Comparison of ENCODE assay signal across 2 cellular contexts in the genomic region with DNA sequence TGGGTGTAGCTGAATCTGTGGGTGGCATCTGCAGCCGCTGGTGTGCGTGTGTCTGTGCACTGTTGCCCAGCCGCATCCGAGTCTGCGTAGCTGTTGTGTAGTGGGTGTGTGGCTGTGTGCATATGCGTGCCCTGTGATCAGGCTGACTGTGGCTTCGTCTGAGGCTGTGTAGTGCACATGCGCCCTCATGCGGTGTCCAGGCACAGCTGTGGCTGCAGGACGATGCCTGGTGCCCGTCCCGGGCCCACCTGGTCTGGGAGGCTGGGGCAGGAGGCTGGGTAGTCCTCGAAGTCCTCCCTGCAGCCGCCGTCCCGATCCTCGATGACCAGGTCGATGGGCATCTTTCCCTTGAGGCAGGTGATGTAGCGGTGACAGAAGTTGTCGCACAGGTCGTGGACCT.
TF ChIP-seq lines count a peak whose summit lies in the region.

No MANE protein-coding gene starts in this region.

TF ChIP-seq in GM12878, 131 proteins besides CTCF, POLR2A, EP300 and RAD21 (continued from another document):
- TF ChIP-seq, protein P1, sequence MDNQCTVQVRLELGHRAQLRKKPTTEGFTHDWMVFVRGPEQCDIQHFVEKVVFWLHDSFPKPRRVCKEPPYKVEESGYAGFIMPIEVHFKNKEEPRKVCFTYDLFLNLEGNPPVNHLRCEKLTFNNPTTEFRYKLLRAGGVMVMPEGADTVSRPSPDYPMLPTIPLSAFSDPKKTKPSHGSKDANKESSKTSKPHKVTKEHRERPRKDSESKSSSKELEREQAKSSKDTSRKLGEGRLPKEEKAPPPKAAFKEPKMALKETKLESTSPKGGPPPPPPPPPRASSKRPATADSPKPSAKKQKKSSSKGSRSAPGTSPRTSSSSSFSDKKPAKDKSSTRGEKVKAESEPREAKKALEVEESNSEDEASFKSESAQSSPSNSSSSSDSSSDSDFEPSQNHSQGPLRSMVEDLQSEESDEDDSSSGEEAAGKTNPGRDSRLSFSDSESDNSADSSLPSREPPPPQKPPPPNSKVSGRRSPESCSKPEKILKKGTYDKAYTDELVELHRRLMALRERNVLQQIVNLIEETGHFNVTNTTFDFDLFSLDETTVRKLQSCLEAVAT (IDR thresholded peaks at IDR 0.05), result no peak
- TF ChIP-seq JUND (IDR thresholded peaks at IDR 0.05; ENCODE audit: low read depth, low read length), result no peak
- no peak for TF ChIP-seq ZNF274 (IDR thresholded peaks at IDR 0.05; ENCODE audit: insufficient read depth, insufficient read length)
- TF ChIP-seq, protein P2, sequence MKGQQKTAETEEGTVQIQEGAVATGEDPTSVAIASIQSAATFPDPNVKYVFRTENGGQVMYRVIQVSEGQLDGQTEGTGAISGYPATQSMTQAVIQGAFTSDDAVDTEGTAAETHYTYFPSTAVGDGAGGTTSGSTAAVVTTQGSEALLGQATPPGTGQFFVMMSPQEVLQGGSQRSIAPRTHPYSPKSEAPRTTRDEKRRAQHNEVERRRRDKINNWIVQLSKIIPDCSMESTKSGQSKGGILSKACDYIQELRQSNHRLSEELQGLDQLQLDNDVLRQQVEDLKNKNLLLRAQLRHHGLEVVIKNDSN (IDR thresholded peaks at IDR 0.05; ENCODE audit: borderline replicate concordance, extremely low read length, insufficient read depth, low read depth, low read length), result no peak
- TF ChIP-seq, protein P3, sequence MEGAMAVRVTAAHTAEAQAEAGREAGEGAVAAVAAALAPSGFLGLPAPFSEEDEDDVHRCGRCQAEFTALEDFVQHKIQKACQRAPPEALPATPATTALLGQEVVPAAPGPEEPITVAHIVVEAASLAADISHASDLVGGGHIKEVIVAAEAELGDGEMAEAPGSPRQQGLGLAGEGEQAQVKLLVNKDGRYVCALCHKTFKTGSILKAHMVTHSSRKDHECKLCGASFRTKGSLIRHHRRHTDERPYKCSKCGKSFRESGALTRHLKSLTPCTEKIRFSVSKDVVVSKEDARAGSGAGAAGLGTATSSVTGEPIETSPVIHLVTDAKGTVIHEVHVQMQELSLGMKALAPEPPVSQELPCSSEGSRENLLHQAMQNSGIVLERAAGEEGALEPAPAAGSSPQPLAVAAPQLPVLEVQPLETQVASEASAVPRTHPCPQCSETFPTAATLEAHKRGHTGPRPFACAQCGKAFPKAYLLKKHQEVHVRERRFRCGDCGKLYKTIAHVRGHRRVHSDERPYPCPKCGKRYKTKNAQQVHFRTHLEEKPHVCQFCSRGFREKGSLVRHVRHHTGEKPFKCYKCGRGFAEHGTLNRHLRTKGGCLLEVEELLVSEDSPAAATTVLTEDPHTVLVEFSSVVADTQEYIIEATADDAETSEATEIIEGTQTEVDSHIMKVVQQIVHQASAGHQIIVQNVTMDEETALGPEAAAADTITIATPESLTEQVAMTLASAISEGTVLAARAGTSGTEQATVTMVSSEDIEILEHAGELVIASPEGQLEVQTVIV (IDR thresholded peaks at IDR 0.05; ENCODE audit: borderline replicate concordance, partially characterized antibody), result no peak
- no peak for TF ChIP-seq IRF4 (IDR thresholded peaks at IDR 0.05; ENCODE audit: low read depth, low read length)
- TF ChIP-seq, protein P4, sequence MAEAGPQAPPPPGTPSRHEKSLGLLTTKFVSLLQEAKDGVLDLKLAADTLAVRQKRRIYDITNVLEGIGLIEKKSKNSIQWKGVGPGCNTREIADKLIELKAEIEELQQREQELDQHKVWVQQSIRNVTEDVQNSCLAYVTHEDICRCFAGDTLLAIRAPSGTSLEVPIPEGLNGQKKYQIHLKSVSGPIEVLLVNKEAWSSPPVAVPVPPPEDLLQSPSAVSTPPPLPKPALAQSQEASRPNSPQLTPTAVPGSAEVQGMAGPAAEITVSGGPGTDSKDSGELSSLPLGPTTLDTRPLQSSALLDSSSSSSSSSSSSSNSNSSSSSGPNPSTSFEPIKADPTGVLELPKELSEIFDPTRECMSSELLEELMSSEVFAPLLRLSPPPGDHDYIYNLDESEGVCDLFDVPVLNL (IDR thresholded peaks at IDR 0.05; ENCODE audit: low read depth, low read length), result no peak
- TF ChIP-seq HDAC6 (IDR thresholded peaks at IDR 0.05; ENCODE audit: unreplicated experiment), result no peak
- TF ChIP-seq FOXK2 (IDR thresholded peaks at IDR 0.05), result no peak
- TF ChIP-seq SP1 (IDR thresholded peaks at IDR 0.05; ENCODE audit: low read depth, low read length), result no peak
- TF ChIP-seq, protein P5, sequence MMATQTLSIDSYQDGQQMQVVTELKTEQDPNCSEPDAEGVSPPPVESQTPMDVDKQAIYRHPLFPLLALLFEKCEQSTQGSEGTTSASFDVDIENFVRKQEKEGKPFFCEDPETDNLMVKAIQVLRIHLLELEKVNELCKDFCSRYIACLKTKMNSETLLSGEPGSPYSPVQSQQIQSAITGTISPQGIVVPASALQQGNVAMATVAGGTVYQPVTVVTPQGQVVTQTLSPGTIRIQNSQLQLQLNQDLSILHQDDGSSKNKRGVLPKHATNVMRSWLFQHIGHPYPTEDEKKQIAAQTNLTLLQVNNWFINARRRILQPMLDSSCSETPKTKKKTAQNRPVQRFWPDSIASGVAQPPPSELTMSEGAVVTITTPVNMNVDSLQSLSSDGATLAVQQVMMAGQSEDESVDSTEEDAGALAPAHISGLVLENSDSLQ (IDR thresholded peaks at IDR 0.05), result no peak
- no peak for TF ChIP-seq TAF1 (IDR thresholded peaks at IDR 0.05; ENCODE audit: borderline replicate concordance, low read depth, low read length)
TF ChIP-seq in GM12878: peak in this region for 0.

TF ChIP-seq in neural cell, 6 proteins besides CTCF, POLR2A, EP300 and RAD21 (continued from another document):
- TF ChIP-seq, protein P6, sequence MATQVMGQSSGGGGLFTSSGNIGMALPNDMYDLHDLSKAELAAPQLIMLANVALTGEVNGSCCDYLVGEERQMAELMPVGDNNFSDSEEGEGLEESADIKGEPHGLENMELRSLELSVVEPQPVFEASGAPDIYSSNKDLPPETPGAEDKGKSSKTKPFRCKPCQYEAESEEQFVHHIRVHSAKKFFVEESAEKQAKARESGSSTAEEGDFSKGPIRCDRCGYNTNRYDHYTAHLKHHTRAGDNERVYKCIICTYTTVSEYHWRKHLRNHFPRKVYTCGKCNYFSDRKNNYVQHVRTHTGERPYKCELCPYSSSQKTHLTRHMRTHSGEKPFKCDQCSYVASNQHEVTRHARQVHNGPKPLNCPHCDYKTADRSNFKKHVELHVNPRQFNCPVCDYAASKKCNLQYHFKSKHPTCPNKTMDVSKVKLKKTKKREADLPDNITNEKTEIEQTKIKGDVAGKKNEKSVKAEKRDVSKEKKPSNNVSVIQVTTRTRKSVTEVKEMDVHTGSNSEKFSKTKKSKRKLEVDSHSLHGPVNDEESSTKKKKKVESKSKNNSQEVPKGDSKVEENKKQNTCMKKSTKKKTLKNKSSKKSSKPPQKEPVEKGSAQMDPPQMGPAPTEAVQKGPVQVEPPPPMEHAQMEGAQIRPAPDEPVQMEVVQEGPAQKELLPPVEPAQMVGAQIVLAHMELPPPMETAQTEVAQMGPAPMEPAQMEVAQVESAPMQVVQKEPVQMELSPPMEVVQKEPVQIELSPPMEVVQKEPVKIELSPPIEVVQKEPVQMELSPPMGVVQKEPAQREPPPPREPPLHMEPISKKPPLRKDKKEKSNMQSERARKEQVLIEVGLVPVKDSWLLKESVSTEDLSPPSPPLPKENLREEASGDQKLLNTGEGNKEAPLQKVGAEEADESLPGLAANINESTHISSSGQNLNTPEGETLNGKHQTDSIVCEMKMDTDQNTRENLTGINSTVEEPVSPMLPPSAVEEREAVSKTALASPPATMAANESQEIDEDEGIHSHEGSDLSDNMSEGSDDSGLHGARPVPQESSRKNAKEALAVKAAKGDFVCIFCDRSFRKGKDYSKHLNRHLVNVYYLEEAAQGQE (IDR thresholded peaks at IDR 0.05; ENCODE audit: borderline replicate concordance), result no peak
- TF ChIP-seq EZH2 (IDR thresholded peaks at IDR 0.05; ENCODE audit: borderline replicate concordance, insufficient read depth, low read length, poor library complexity, severe bottlenecking), result no peak
